ENCODE assay signal across 26 cellular contexts in genomic region chr15:88975891-88976290, GRCh38.
"Had no signal": no experiment of that assay in that cellular context is flagged by ENCODE, and none has a peak within 500 bp of the region (broad histone marks: within the 10 kb centered on the region; RNA-seq: fewer than 3 reads in every experiment).

No MANE protein-coding gene starts in this region.

- H3K4me1 Mint-ChIP-seq: activated B cell treated with CpG ODN at 0.5 μM for 24 hours; activated CD4-positive, alpha-beta T cell treated with anti-CD3 and anti-CD28 coated beads for 36 hours; activated naive CD8-positive, alpha-beta T cell treated with anti-CD3 and anti-CD28 coated beads, Interleukin-2, amount 10 ng/mL, durations not matched to agents 7 days and 5 days; immature natural killer cell; naive thymus-derived CD8-positive, alpha-beta T cell; stimulated activated naive B cell treated with anti-CD40 and anti-IgM and Interleukin-4, amounts not matched to agents 10 μg/mL and 1 μg/mL and 100 μg/mL, for 72 hours had no signal

- H3K4me1 ChIP-seq: body of pancreas, esophagus squamous epithelium, foreskin keratinocyte, left lung, neural progenitor cell, transverse colon, uterus had no signal

- H3K36me3 Mint-ChIP-seq: activated naive CD8-positive, alpha-beta T cell treated with anti-CD3 and anti-CD28 coated beads, Interleukin-2, amount 10 ng/mL, durations not matched to agents 7 days and 5 days; immature natural killer cell had no signal

- H3K36me3 ChIP-seq: cardiac muscle cell, esophagus squamous epithelium, left lung, neural progenitor cell, transverse colon, uterus had no signal

- H3K79me2 ChIP-seq: hepatocyte had no signal

- ATAC-seq: activated CD4-positive, alpha-beta T cell treated with anti-CD3 and anti-CD28 coated beads for 36 hours; activated T-cell treated with anti-CD3 and anti-CD28 coated beads, Interleukin-2, amount 50 U/mL, for 4 hours; body of pancreas; foreskin keratinocyte; left lung; naive thymus-derived CD8-positive, alpha-beta T cell; stimulated activated naive B cell treated with anti-CD40 and anti-IgM and Interleukin-4, amounts not matched to agents 10 μg/mL and 1 μg/mL and 100 μg/mL, for 72 hours had no signal

- DNase-seq: activated B cell treated with CpG ODN at 0.5 μM for 24 hours; activated CD4-positive, alpha-beta T cell treated with anti-CD3 and anti-CD28 coated beads for 36 hours; activated CD4-positive, alpha-beta T cell treated with anti-CD3 and anti-CD28 coated beads, Interleukin-2, amount 50 U/mL, for 48 hours; activated CD8-positive, alpha-beta memory T cell treated with anti-CD3 and anti-CD28 coated beads, Interleukin-2, amount 50 U/mL, for 48 hours; activated naive CD4-positive, alpha-beta T cell treated with Interleukin-2 at 50 U/mL for 16 hours; activated naive CD8-positive, alpha-beta T cell treated with anti-CD3 and anti-CD28 coated beads, Interleukin-2, amount 10 ng/mL, durations not matched to agents 7 days and 5 days; activated T-cell treated with anti-CD3 and anti-CD28 coated beads, Interleukin-2, amount 50 U/mL, for 4 hours; body of pancreas; cortex of kidney; endodermal cell; esophagus squamous epithelium; foreskin keratinocyte; immature natural killer cell; left lung; naive thymus-derived CD8-positive, alpha-beta T cell; stimulated activated CD4-positive, alpha-beta T cell treated with anti-CD3 and anti-CD28 coated beads, Interleukin-2, amount 100 ng/mL, for 48 hours; stimulated activated CD8-positive, alpha-beta memory T cell treated with anti-CD3 and anti-CD28 coated beads, Interleukin-4, amount 100 ng/mL, for 48 hours; stimulated activated naive B cell treated with anti-CD40 and anti-IgM and Interleukin-4, amounts not matched to agents 10 μg/mL and 1 μg/mL and 100 μg/mL, for 72 hours; T1000; transverse colon; uterus had no signal

- H3K9me3 Mint-ChIP-seq: activated T-cell treated with anti-CD3 and anti-CD28 coated beads, Interleukin-2, amount 50 U/mL, for 4 hours had no signal

- H3K9me3 ChIP-seq: transverse colon, uterus had no signal

- H3K27ac ChIP-seq: body of pancreas, cardiac muscle cell, esophagus squamous epithelium, foreskin keratinocyte, hepatocyte, left lung, neural progenitor cell, transverse colon, uterus had no signal

- H3K27me3 Mint-ChIP-seq: activated CD4-positive, alpha-beta T cell treated with anti-CD3 and anti-CD28 coated beads for 36 hours had no signal

- H2AFZ ChIP-seq: hepatocyte, neural progenitor cell had no signal

- H3K4me2 ChIP-seq: hepatocyte, neural progenitor cell had no signal

- H3K27me3 ChIP-seq: body of pancreas, cardiac muscle cell, hepatocyte, neural progenitor cell, transverse colon, uterus had no signal

- H3K9ac ChIP-seq: neural progenitor cell had no signal

- H3K4me3 ChIP-seq: body of pancreas, cardiac muscle cell, esophagus squamous epithelium, hepatocyte, left lung, lung, neural progenitor cell, transverse colon, uterus had no signal

- H3K4me3 Mint-ChIP-seq: activated B cell treated with CpG ODN at 0.5 μM for 24 hours; activated CD4-positive, alpha-beta T cell treated with anti-CD3 and anti-CD28 coated beads for 36 hours; activated naive CD8-positive, alpha-beta T cell treated with anti-CD3 and anti-CD28 coated beads, Interleukin-2, amount 10 ng/mL, durations not matched to agents 7 days and 5 days; activated T-cell treated with anti-CD3 and anti-CD28 coated beads, Interleukin-2, amount 50 U/mL, for 4 hours; endodermal cell; immature natural killer cell; naive thymus-derived CD8-positive, alpha-beta T cell; neural progenitor cell; stimulated activated naive B cell treated with anti-CD40 and anti-IgM and Interleukin-4, amounts not matched to agents 10 μg/mL and 1 μg/mL and 100 μg/mL, for 72 hours had no signal

- H3K27ac Mint-ChIP-seq: activated B cell treated with CpG ODN at 0.5 μM for 24 hours; activated CD4-positive, alpha-beta T cell treated with anti-CD3 and anti-CD28 coated beads for 36 hours; activated naive CD8-positive, alpha-beta T cell treated with anti-CD3 and anti-CD28 coated beads, Interleukin-2, amount 10 ng/mL, durations not matched to agents 7 days and 5 days; activated T-helper 2 cell treated with anti-CD3 and anti-CD28 coated beads, Interferon-gamma antibody, Interleukin-2, Interleukin-4, amounts not matched to agents 10 μg/mL and 5 μg/mL and 100 μg/mL, durations not matched to agents 14 hours and 24 hours and 36 hours; endodermal cell; immature natural killer cell; naive thymus-derived CD8-positive, alpha-beta T cell; neural progenitor cell; stimulated activated naive B cell treated with anti-CD40 and anti-IgM and Interleukin-4, amounts not matched to agents 10 μg/mL and 1 μg/mL and 100 μg/mL, for 72 hours had no signal
